15 cellular contexts compared by ENCODE assay signal in the genomic region with DNA sequence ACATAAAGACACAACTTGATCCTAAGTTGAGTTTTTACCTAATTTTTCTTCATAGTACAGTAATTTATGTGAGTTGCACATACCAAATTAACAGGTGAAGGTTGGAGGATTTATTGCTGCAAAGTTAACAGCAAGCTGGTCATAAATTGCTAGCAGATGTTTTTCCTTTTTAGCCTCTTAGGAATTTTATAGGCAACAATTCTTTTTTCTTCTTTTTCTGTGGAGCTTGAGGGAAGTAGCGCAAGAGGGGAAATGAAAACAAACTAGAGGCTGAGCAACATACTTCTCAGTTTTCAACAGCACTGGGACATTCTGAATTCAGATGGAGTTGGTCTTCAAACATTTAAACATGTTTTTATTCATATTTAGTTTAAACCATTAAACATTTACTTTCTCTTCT.
DNase-seq lines count a peak whose midpoint lies in the region; ATAC-seq and TF ChIP-seq lines count a peak whose summit lies in the region.
"Had no signal": no experiment of that assay in that cellular context is flagged by ENCODE, and none has a peak within 500 bp of the region (broad histone marks: within the 10 kb centered on the region; RNA-seq: fewer than 3 reads in every experiment).

No MANE protein-coding gene starts in this region.

- peak overlapping the region; percentile 89 for H3K27ac Mint-ChIP-seq in activated naive CD4-positive, alpha-beta T cell treated with anti-CD3 and anti-CD28 coated beads, Interleukin-2, amount 50 U/mL, for 24 hours
- peak overlapping the region; percentile 45 to 59 for H3K27ac Mint-ChIP-seq in T-cell
- H3K27ac Mint-ChIP-seq in stimulated activated naive B cell treated with anti-CD40 and anti-IgM and Interleukin-4, amounts not matched to agents 10 μg/mL and 1 μg/mL and 100 μg/mL, for 72 hours = peak overlapping the region; percentile 81

- POLR2A ChIA-PET in T-cell (lab: Charles Lee) = interaction anchor here in 1 of 2 donors (0.6 kb wide), 1 partner anchor 162 kb away, joined by 3 read pairs; no protein-coding TSS in a partner anchor

- ATAC-seq in T-cell (replicated peaks in 1 of 4) (no peak), foreskin keratinocyte (no peak)
- no peak for ATAC-seq in stimulated activated naive B cell treated with anti-CD40 and anti-IgM and Interleukin-4, amounts not matched to agents 10 μg/mL and 1 μg/mL and 100 μg/mL, for 72 hours (replicated peaks)
- ATAC-seq: esophagus mucosa; PC-3; stimulated activated naive CD8-positive, alpha-beta T cell treated with anti-CD3 and anti-CD28 coated beads, Interleukin-15, amount 100 ng/mL, for 72 hours had no signal

- CTCF ChIA-PET in T-cell (lab: Charles Lee) = interaction anchor here in 1 of 2 donors (0.9 kb wide), 1 partner anchor 23 kb away, joined by 3 read pairs; no protein-coding TSS in a partner anchor

- no peaks in the 10 kb centered on the region for H3K27me3 Mint-ChIP-seq in activated naive CD4-positive, alpha-beta T cell treated with anti-CD3 and anti-CD28 coated beads, Interleukin-2, amount 50 U/mL, for 24 hours
- no peaks in the 10 kb centered on the region for H3K27me3 Mint-ChIP-seq in T-cell
- no peaks in the 10 kb centered on the region for H3K27me3 Mint-ChIP-seq in stimulated activated naive B cell treated with anti-CD40 and anti-IgM and Interleukin-4, amounts not matched to agents 10 μg/mL and 1 μg/mL and 100 μg/mL, for 72 hours
- H3K27me3 Mint-ChIP-seq: stimulated activated naive CD8-positive, alpha-beta T cell treated with anti-CD3 and anti-CD28 coated beads, Interleukin-15, amount 100 ng/mL, for 72 hours had no signal

- no peak for TF ChIP-seq CTCF in fibroblast of mammary gland (conservative IDR thresholded peaks at IDR 0.05; ENCODE audit: control insufficient read depth, insufficient read depth, low read depth, low read length)
- TF ChIP-seq CTCF in foreskin keratinocyte (conservative IDR thresholded peaks at IDR 0.05) = no peak

- DNase-seq in activated naive CD4-positive, alpha-beta T cell treated with anti-CD3 and anti-CD28 coated beads, Interleukin-2, amount 50 U/mL, for 16 hours = no peak
- DNase-seq in T-cell (no peak), fibroblast of mammary gland (ENCODE audit: low read depth) (peak; percentile 23), foreskin keratinocyte (no peak), NCI-H1417 treated with DMSO at 0.1 percent for 48 hours (lab: John Stamatoyannopoulos, UW) (no peak), DMS114 treated with DMSO at 0.1 percent for 48 hours (lab: John Stamatoyannopoulos, UW; ENCODE audit: unreplicated experiment) (no peak)
- no peak for DNase-seq in stimulated activated naive B cell treated with anti-CD40 and anti-IgM and Interleukin-4, amounts not matched to agents 10 μg/mL and 1 μg/mL and 100 μg/mL, for 72 hours
- DNase-seq: H9; NCI-H226; nucleus accumbens; PC-3; stimulated activated naive CD8-positive, alpha-beta T cell treated with anti-CD3 and anti-CD28 coated beads, Interleukin-15, amount 100 ng/mL, for 72 hours had no signal

- no peak overlapping the region for H3K4me3 Mint-ChIP-seq in activated naive CD4-positive, alpha-beta T cell treated with anti-CD3 and anti-CD28 coated beads, Interleukin-2, amount 50 U/mL, for 24 hours
- no peak overlapping the region for H3K4me3 Mint-ChIP-seq in T-cell
- H3K4me3 Mint-ChIP-seq in stimulated activated naive B cell treated with anti-CD40 and anti-IgM and Interleukin-4, amounts not matched to agents 10 μg/mL and 1 μg/mL and 100 μg/mL, for 72 hours = no peak overlapping the region
- H3K4me3 Mint-ChIP-seq: H9; stimulated activated naive CD8-positive, alpha-beta T cell treated with anti-CD3 and anti-CD28 coated beads, Interleukin-15, amount 100 ng/mL, for 72 hours; WTC11 had no signal

- H3K4me3 ChIP-seq in fibroblast of mammary gland (ENCODE audit: control insufficient read depth, low read depth, low read length) = no peak overlapping the region

- no peaks in the 10 kb centered on the region for H3K9me3 Mint-ChIP-seq in activated naive CD4-positive, alpha-beta T cell treated with anti-CD3 and anti-CD28 coated beads, Interleukin-2, amount 50 U/mL, for 24 hours
- H3K9me3 Mint-ChIP-seq in T-cell = no peaks in the 10 kb centered on the region
- H3K9me3 Mint-ChIP-seq in stimulated activated naive B cell treated with anti-CD40 and anti-IgM and Interleukin-4, amounts not matched to agents 10 μg/mL and 1 μg/mL and 100 μg/mL, for 72 hours = no peaks in the 10 kb centered on the region

- no peaks in the 10 kb centered on the region for H3K27me3 ChIP-seq in foreskin keratinocyte

- H3K27ac ChIP-seq in foreskin keratinocyte = no peak overlapping the region

- H3K4me1 Mint-ChIP-seq in activated naive CD4-positive, alpha-beta T cell treated with anti-CD3 and anti-CD28 coated beads, Interleukin-2, amount 50 U/mL, for 24 hours = peaks cover 24% of the 10 kb centered on the region
- H3K4me1 Mint-ChIP-seq in T-cell = peaks cover under 1 to 22% (median 20%) of the 10 kb centered on the region in 3 donors
- H3K4me1 Mint-ChIP-seq in stimulated activated naive B cell treated with anti-CD40 and anti-IgM and Interleukin-4, amounts not matched to agents 10 μg/mL and 1 μg/mL and 100 μg/mL, for 72 hours = peaks cover 21 to 34% of the 10 kb centered on the region in 2 donors

- H3K36me3 Mint-ChIP-seq in activated naive CD4-positive, alpha-beta T cell treated with anti-CD3 and anti-CD28 coated beads, Interleukin-2, amount 50 U/mL, for 24 hours = peaks cover 31% of the 10 kb centered on the region
- peaks cover 68% of the 10 kb centered on the region for H3K36me3 Mint-ChIP-seq in T-cell
- H3K36me3 Mint-ChIP-seq in stimulated activated naive B cell treated with anti-CD40 and anti-IgM and Interleukin-4, amounts not matched to agents 10 μg/mL and 1 μg/mL and 100 μg/mL, for 72 hours = peaks cover 50 to 71% of the 10 kb centered on the region in 2 donors

- no peaks in the 10 kb centered on the region for H3K4me1 ChIP-seq in foreskin keratinocyte
